ENCODE assay signal across 2 cellular contexts in the genomic region with DNA sequence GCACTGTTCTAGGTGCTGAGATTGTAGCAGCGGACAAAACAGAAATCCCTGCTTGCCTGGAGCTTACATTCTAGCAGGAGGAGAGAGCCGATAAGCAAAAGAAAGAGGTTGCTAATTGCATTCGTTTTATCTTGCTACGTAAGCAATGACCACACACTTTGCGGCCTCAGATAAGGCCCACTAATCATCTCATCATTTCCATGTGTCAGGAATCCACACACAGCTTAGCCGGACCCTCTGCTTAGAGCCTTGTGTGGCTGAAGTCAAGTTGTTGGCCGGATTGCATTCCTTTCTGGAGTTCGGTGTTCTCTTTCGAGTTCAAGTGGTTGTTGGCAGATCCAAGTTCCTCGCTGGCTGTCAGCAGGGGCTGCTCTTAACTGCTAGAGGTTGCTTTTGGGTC.
TF ChIP-seq lines count a peak whose summit lies in the region.

No MANE protein-coding gene starts in this region.

TF ChIP-seq in GM23338, 12 proteins besides CTCF, POLR2A, EP300 and RAD21 (continued from another document):
- TF ChIP-seq, protein P1, sequence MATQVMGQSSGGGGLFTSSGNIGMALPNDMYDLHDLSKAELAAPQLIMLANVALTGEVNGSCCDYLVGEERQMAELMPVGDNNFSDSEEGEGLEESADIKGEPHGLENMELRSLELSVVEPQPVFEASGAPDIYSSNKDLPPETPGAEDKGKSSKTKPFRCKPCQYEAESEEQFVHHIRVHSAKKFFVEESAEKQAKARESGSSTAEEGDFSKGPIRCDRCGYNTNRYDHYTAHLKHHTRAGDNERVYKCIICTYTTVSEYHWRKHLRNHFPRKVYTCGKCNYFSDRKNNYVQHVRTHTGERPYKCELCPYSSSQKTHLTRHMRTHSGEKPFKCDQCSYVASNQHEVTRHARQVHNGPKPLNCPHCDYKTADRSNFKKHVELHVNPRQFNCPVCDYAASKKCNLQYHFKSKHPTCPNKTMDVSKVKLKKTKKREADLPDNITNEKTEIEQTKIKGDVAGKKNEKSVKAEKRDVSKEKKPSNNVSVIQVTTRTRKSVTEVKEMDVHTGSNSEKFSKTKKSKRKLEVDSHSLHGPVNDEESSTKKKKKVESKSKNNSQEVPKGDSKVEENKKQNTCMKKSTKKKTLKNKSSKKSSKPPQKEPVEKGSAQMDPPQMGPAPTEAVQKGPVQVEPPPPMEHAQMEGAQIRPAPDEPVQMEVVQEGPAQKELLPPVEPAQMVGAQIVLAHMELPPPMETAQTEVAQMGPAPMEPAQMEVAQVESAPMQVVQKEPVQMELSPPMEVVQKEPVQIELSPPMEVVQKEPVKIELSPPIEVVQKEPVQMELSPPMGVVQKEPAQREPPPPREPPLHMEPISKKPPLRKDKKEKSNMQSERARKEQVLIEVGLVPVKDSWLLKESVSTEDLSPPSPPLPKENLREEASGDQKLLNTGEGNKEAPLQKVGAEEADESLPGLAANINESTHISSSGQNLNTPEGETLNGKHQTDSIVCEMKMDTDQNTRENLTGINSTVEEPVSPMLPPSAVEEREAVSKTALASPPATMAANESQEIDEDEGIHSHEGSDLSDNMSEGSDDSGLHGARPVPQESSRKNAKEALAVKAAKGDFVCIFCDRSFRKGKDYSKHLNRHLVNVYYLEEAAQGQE (IDR thresholded peaks at IDR 0.05; ENCODE audit: unreplicated experiment): no peak
- no peak for TF ChIP-seq EZH2 (IDR thresholded peaks at IDR 0.05; ENCODE audit: low read depth, unreplicated experiment)
- no peak for TF ChIP-seq POLR2AphosphoS5 (IDR thresholded peaks at IDR 0.05; ENCODE audit: low read depth)
- TF ChIP-seq, protein P2, sequence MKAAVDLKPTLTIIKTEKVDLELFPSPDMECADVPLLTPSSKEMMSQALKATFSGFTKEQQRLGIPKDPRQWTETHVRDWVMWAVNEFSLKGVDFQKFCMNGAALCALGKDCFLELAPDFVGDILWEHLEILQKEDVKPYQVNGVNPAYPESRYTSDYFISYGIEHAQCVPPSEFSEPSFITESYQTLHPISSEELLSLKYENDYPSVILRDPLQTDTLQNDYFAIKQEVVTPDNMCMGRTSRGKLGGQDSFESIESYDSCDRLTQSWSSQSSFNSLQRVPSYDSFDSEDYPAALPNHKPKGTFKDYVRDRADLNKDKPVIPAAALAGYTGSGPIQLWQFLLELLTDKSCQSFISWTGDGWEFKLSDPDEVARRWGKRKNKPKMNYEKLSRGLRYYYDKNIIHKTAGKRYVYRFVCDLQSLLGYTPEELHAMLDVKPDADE (IDR thresholded peaks at IDR 0.05): no peak
- TF ChIP-seq JUNB (IDR thresholded peaks at IDR 0.05; ENCODE audit: unreplicated experiment): no peak
- no peak for TF ChIP-seq CREB1 (CRISPR knock-in tag; IDR thresholded peaks at IDR 0.05; ENCODE audit: low read depth)
- TF ChIP-seq, protein P3, sequence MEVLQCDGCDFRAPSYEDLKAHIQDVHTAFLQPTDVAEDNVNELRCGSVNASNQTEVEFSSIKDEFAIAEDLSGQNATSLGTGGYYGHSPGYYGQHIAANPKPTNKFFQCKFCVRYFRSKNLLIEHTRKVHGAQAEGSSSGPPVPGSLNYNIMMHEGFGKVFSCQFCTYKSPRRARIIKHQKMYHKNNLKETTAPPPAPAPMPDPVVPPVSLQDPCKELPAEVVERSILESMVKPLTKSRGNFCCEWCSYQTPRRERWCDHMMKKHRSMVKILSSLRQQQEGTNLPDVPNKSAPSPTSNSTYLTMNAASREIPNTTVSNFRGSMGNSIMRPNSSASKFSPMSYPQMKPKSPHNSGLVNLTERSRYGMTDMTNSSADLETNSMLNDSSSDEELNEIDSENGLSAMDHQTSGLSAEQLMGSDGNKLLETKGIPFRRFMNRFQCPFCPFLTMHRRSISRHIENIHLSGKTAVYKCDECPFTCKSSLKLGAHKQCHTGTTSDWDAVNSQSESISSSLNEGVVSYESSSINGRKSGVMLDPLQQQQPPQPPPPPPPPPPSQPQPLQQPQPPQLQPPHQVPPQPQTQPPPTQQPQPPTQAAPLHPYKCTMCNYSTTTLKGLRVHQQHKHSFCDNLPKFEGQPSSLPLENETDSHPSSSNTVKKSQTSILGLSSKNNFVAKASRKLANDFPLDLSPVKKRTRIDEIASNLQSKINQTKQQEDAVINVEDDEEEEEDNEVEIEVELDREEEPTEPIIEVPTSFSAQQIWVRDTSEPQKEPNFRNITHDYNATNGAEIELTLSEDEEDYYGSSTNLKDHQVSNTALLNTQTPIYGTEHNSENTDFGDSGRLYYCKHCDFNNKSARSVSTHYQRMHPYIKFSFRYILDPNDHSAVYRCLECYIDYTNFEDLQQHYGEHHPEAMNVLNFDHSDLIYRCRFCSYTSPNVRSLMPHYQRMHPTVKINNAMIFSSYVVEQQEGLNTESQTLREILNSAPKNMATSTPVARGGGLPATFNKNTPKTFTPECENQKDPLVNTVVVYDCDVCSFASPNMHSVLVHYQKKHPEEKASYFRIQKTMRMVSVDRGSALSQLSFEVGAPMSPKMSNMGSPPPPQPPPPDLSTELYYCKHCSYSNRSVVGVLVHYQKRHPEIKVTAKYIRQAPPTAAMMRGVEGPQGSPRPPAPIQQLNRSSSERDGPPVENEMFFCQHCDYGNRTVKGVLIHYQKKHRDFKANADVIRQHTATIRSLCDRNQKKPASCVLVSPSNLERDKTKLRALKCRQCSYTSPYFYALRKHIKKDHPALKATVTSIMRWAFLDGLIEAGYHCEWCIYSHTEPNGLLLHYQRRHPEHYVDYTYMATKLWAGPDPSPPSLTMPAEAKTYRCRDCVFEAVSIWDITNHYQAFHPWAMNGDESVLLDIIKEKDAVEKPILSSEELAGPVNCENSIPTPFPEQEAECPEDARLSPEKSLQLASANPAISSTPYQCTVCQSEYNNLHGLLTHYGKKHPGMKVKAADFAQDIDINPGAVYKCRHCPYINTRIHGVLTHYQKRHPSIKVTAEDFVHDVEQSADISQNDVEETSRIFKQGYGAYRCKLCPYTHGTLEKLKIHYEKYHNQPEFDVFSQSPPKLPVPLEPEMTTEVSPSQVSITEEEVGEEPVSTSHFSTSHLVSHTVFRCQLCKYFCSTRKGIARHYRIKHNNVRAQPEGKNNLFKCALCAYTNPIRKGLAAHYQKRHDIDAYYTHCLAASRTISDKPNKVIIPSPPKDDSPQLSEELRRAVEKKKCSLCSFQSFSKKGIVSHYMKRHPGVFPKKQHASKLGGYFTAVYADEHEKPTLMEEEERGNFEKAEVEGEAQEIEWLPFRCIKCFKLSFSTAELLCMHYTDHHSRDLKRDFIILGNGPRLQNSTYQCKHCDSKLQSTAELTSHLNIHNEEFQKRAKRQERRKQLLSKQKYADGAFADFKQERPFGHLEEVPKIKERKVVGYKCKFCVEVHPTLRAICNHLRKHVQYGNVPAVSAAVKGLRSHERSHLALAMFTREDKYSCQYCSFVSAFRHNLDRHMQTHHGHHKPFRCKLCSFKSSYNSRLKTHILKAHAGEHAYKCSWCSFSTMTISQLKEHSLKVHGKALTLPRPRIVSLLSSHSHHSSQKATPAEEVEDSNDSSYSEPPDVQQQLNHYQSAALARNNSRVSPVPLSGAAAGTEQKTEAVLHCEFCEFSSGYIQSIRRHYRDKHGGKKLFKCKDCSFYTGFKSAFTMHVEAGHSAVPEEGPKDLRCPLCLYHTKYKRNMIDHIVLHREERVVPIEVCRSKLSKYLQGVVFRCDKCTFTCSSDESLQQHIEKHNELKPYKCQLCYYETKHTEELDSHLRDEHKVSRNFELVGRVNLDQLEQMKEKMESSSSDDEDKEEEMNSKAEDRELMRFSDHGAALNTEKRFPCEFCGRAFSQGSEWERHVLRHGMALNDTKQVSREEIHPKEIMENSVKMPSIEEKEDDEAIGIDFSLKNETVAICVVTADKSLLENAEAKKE (CRISPR knock-in tag; IDR thresholded peaks at IDR 0.05): no peak
- TF ChIP-seq NANOG (IDR thresholded peaks at IDR 0.05; ENCODE audit: borderline replicate concordance): no peak

TF ChIP-seq in WTC11, 78 proteins besides CTCF, POLR2A, EP300 and RAD21 (continued from another document):
- no peak for TF ChIP-seq GTF2I (CRISPR knock-in tag; conservative IDR thresholded peaks at IDR 0.05)
- TF ChIP-seq, protein P4, sequence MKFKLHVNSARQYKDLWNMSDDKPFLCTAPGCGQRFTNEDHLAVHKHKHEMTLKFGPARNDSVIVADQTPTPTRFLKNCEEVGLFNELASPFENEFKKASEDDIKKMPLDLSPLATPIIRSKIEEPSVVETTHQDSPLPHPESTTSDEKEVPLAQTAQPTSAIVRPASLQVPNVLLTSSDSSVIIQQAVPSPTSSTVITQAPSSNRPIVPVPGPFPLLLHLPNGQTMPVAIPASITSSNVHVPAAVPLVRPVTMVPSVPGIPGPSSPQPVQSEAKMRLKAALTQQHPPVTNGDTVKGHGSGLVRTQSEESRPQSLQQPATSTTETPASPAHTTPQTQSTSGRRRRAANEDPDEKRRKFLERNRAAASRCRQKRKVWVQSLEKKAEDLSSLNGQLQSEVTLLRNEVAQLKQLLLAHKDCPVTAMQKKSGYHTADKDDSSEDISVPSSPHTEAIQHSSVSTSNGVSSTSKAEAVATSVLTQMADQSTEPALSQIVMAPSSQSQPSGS (CRISPR knock-in tag; IDR thresholded peaks at IDR 0.05; ENCODE audit: borderline replicate concordance, low read depth): no peak
